Comparison of ENCODE assay signal across 8 cellular contexts in the genomic region with DNA sequence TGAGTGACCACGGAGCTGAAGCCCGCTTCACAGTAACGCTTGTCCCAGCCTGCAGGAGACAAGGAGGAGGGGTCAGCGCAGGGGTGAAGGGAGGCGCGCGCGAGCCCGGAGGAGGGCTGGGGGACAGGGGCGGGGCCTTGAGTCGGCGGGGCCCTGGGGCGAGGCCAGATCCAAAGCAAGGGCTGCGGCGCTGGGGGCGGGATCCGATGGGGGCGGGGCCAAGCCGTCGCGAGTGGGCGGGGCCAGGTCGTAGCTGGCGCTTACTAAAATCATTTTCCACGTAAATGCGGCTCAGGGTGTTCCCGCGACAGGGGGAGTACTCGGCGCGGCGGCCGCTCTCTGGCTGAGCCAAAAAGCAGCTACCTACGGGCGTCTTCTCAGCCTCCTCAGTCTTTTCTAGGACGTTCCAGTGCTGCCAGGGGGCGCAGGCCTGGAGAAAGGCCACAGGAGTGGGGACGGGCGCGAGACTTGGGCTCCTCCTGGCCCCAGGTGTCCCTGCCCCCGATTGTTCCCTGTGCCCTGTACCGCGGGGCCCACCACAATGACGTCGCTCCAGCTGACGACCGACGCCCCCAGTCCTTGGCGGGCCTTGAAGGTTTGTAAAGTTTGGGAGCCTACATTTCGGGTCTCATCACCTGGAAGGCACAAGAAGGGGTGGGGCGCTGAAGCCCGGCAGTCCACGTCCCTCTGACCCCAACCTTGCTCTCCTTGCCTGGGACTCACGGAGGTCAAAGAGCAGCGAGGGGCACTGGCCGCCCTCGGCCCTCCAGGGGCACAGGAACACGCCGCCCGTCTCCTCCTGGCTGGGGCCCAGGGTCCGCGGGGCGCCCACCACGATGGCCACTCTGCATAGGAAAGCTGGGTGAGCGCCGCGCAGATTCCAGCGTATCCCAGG. TPM values are rescaled to one million over a fixed set of nuclear protein-coding genes. Genes with fewer than 3 reads are reported as not detected.
DNase-seq lines count a peak whose midpoint lies in the region; ATAC-seq and TF ChIP-seq lines count a peak whose summit lies in the region.

No MANE protein-coding gene starts in this region.

- peak; percentile 39; the same call in 1 of the 2 replicates for TF ChIP-seq CTCF in OCI-LY3 (IDR thresholded peaks at IDR 0.05; ENCODE audit: low read depth, low read length)

- peak; percentile 75 for DNase-seq in EH (ENCODE audit: low read depth)
- peak; percentile 66 for DNase-seq in HPDE6-E6E7 (ENCODE audit: extremely low spot score)
- DNase-seq in activated T-cell treated with anti-CD3 and anti-CD28 coated beads, Interleukin-2, amount 50 U/mL, for 48 hours = peak; percentile 90 to 92
- DNase-seq in fibroblast of gingiva (ENCODE audit: low read depth) = peak; percentile 55
- peak; percentile 66 to 91 (median 78) for DNase-seq in naive thymus-derived CD4-positive, alpha-beta T cell
- peak; percentile 83 to 88 for DNase-seq in stimulated activated effector memory CD8-positive, alpha-beta T cell treated with anti-CD3 and anti-CD28 coated beads, Interleukin-12 subunit alpha, Interleukin-12 subunit beta, amount 100 ng/mL, for 72 hours (ENCODE audit: low spot score in 2 of 2)

- no peaks in the 10 kb centered on the region for H4K20me1 ChIP-seq in OCI-LY3 (ENCODE audit: insufficient read depth, low read length)

- no peaks in the 10 kb centered on the region for H3K79me2 ChIP-seq in OCI-LY3 (ENCODE audit: low read length)

- peaks cover 9% of the 10 kb centered on the region; the same call in 1 of the 2 replicates for H3K4me1 ChIP-seq in OCI-LY3 (ENCODE audit: low read length)
- H3K4me1 ChIP-seq in naive thymus-derived CD4-positive, alpha-beta T cell (ENCODE audit: control insufficient read depth in 2 of 2, insufficient read depth in 2 of 2, low read length in 2 of 2) = peaks cover 4 to 7% of the 10 kb centered on the region in 2 donors

- peak; percentile 92 for ATAC-seq in naive thymus-derived CD4-positive, alpha-beta T cell
- peak; percentile 86 for ATAC-seq in stimulated activated effector memory CD8-positive, alpha-beta T cell treated with anti-CD3 and anti-CD28 coated beads, Interleukin-12 subunit alpha, Interleukin-12 subunit beta, amount 100 ng/mL, for 72 hours
- no peak for ATAC-seq in GM18909 (IDR thresholded peaks at IDR 0.05; ENCODE audit: poor library complexity, unreplicated experiment)

- peak overlapping the region in 2 of 9 donors; percentile 17 to 46 for H3K27ac Mint-ChIP-seq in naive thymus-derived CD4-positive, alpha-beta T cell
- H3K27ac Mint-ChIP-seq in stimulated activated effector memory CD8-positive, alpha-beta T cell treated with anti-CD3 and anti-CD28 coated beads, Interleukin-12 subunit alpha, Interleukin-12 subunit beta, amount 100 ng/mL, for 72 hours = no peak overlapping the region

- peak overlapping the region; percentile 71 to 83 (median 79) for H3K4me3 Mint-ChIP-seq in naive thymus-derived CD4-positive, alpha-beta T cell
- peak overlapping the region; percentile 69 for H3K4me3 Mint-ChIP-seq in stimulated activated effector memory CD8-positive, alpha-beta T cell treated with anti-CD3 and anti-CD28 coated beads, Interleukin-12 subunit alpha, Interleukin-12 subunit beta, amount 100 ng/mL, for 72 hours

- peak overlapping the region; percentile 72 for H3K9ac ChIP-seq in OCI-LY3 (ENCODE audit: low read length)

- CTCF ChIA-PET in naive thymus-derived CD4-positive, alpha-beta T cell (lab: Charles Lee) = no interaction called here

- peaks cover 0 to 7% (median 0%) of the 10 kb centered on the region in 5 donors for H3K36me3 Mint-ChIP-seq in naive thymus-derived CD4-positive, alpha-beta T cell
- no peaks in the 10 kb centered on the region for H3K36me3 Mint-ChIP-seq in stimulated activated effector memory CD8-positive, alpha-beta T cell treated with anti-CD3 and anti-CD28 coated beads, Interleukin-12 subunit alpha, Interleukin-12 subunit beta, amount 100 ng/mL, for 72 hours

- peak overlapping the region; percentile 99 for H3K4me2 ChIP-seq in OCI-LY3 (ENCODE audit: low read length)

- no peaks in the 10 kb centered on the region for H3K9me3 ChIP-seq in OCI-LY3 (ENCODE audit: insufficient read depth, low read length)
- H3K9me3 ChIP-seq in naive thymus-derived CD4-positive, alpha-beta T cell (ENCODE audit: control insufficient read depth in 2 of 3, low read length in 3 of 3) = no peaks in the 10 kb centered on the region

- H3K9me3 Mint-ChIP-seq in naive thymus-derived CD4-positive, alpha-beta T cell = peaks cover 0 to 4% (median 0%) of the 10 kb centered on the region in 11 donors
- no peaks in the 10 kb centered on the region for H3K9me3 Mint-ChIP-seq in stimulated activated effector memory CD8-positive, alpha-beta T cell treated with anti-CD3 and anti-CD28 coated beads, Interleukin-12 subunit alpha, Interleukin-12 subunit beta, amount 100 ng/mL, for 72 hours

- H3K4me3 ChIP-seq in OCI-LY3 (ENCODE audit: low read length) = peak overlapping the region; percentile 95
- H3K4me3 ChIP-seq in naive thymus-derived CD4-positive, alpha-beta T cell (ENCODE audit: low read length) = peak overlapping the region; percentile 66

- peak overlapping the region; percentile 97 for H2AFZ ChIP-seq in OCI-LY3 (ENCODE audit: low read depth, low read length)

- intact Hi-C loops in naive thymus-derived CD4-positive, alpha-beta T cell (cut with micrococcal nuclease) = loop anchor here (1.0 to 2.0 kb wide), 3 partner anchors 22 to 41 kb away; partner anchors contain the start of genes GRN (in 2 of the 2) and FAM171A2 (in 1 of the 2)

- H3K27ac ChIP-seq in OCI-LY3 (ENCODE audit: low read length) = no peak overlapping the region
- peak overlapping the region; percentile 24 for H3K27ac ChIP-seq in naive thymus-derived CD4-positive, alpha-beta T cell (ENCODE audit: low read depth, low read length)

- peaks cover 4 to 31% (median 15%) of the 10 kb centered on the region in 5 donors for H3K27me3 Mint-ChIP-seq in naive thymus-derived CD4-positive, alpha-beta T cell

- peaks cover 5 to 19% (median 12%) of the 10 kb centered on the region in 7 donors for H3K4me1 Mint-ChIP-seq in naive thymus-derived CD4-positive, alpha-beta T cell
- peaks cover 17% of the 10 kb centered on the region for H3K4me1 Mint-ChIP-seq in stimulated activated effector memory CD8-positive, alpha-beta T cell treated with anti-CD3 and anti-CD28 coated beads, Interleukin-12 subunit alpha, Interleukin-12 subunit beta, amount 100 ng/mL, for 72 hours

- POLR2A ChIA-PET in naive thymus-derived CD4-positive, alpha-beta T cell (lab: Charles Lee) = interaction anchor here (1.0 kb wide), 1 partner anchor 901 kb away, joined by 3 read pairs; the partner anchor contains the start of gene DHX8

- no peaks in the 10 kb centered on the region for H3K36me3 ChIP-seq in OCI-LY3 (replicated peaks; ENCODE audit: low read depth, low read length)
- no peaks in the 10 kb centered on the region for H3K36me3 ChIP-seq in naive thymus-derived CD4-positive, alpha-beta T cell (ENCODE audit: control insufficient read depth in 2 of 3, insufficient read depth in 3 of 3, low read length in 3 of 3)

- peaks cover 2% of the 10 kb centered on the region; the same call in 1 of the 2 replicates for H3K27me3 ChIP-seq in OCI-LY3 (ENCODE audit: low read depth, low read length)
- H3K27me3 ChIP-seq in naive thymus-derived CD4-positive, alpha-beta T cell (ENCODE audit: control insufficient read depth in 2 of 2, insufficient read depth in 2 of 2, low read length in 2 of 2) = no peaks in the 10 kb centered on the region

RNA-seq across cellular contexts. Expression of gene ITGA2B, which starts 3.9 kb away (rescaled TPM):
- total RNA-seq in naive thymus-derived CD4-positive, alpha-beta T cell = 10 to 100 TPM in 1 of 5 experiments, 1 to 10 TPM in 1, under 1 TPM in 3; 0.43 to 19.7 (median 0.67) TPM
- polyA plus RNA-seq in naive thymus-derived CD4-positive, alpha-beta T cell = not detected

RNA-seq across cellular contexts. Expression of gene FAM171A2, which starts 21.9 kb away (rescaled TPM):
- under 1 TPM; 0.24 to 0.78 (median 0.39) TPM for total RNA-seq in naive thymus-derived CD4-positive, alpha-beta T cell
- polyA plus RNA-seq in naive thymus-derived CD4-positive, alpha-beta T cell = under 1 TPM; 0.11 to 0.16 TPM

RNA-seq across cellular contexts. Expression of gene GRN, which starts 40.4 kb away (rescaled TPM):
- total RNA-seq in naive thymus-derived CD4-positive, alpha-beta T cell = 100 to 1,000 TPM in 1 of 5 experiments, 10 to 100 TPM in 4; 49.5 to 374 (median 52.2) TPM
- polyA plus RNA-seq in naive thymus-derived CD4-positive, alpha-beta T cell = 10 to 100 TPM; 52.2 to 58.7 TPM
